Comparison of ENCODE assay signal across 27 cellular contexts in genomic region chr7:154581251-154581890, GRCh38.
"Had no signal": no experiment of that assay in that cellular context is flagged by ENCODE, and none has a peak within 500 bp of the region (broad histone marks: within the 10 kb centered on the region; RNA-seq: fewer than 3 reads in every experiment).

No MANE protein-coding gene starts in this region.

- H3K9ac ChIP-seq: parathyroid adenoma had no signal

- H3K4me1 Mint-ChIP-seq: activated CD8-positive, alpha-beta memory T cell treated with anti-CD3 and anti-CD28 coated beads, Interleukin-2, amount 10 ng/mL, durations not matched to agents 7 days and 5 days; central memory CD8-positive, alpha-beta T cell; nephron progenitor cell; stimulated activated memory B cell treated with anti-CD40 and anti-IgM and Interleukin-4, amounts not matched to agents 10 μg/mL and 1 μg/mL and 100 μg/mL, for 72 hours; stimulated activated naive CD8-positive, alpha-beta T cell treated with anti-CD3 and anti-CD28 coated beads, Interleukin-15, amount 100 ng/mL, for 72 hours; WTC11 had no signal

- H3K4me2 ChIP-seq: smooth muscle cell had no signal

- H3K27ac ChIP-seq: breast epithelium, esophagus squamous epithelium, left ventricle myocardium inferior, parathyroid adenoma, right atrium auricular region, upper lobe of right lung had no signal

- ATAC-seq: activated CD8-positive, alpha-beta memory T cell treated with anti-CD3 and anti-CD28 coated beads, Interleukin-2, amount 10 ng/mL, durations not matched to agents 7 days and 5 days; activated CD8-positive, alpha-beta T cell treated with anti-CD3 and anti-CD28 coated beads, Interleukin-2, amount 10 ng/mL, durations not matched to agents 7 days and 5 days; activated naive CD4-positive, alpha-beta T cell treated with anti-CD3 and anti-CD28 coated beads, Interleukin-2, amount 50 U/mL, for 72 hours; stimulated activated memory B cell treated with anti-CD40 and anti-IgM and Interleukin-4, amounts not matched to agents 10 μg/mL and 1 μg/mL and 100 μg/mL, for 72 hours; stimulated activated naive CD8-positive, alpha-beta T cell treated with anti-CD3 and anti-CD28 coated beads, Interleukin-15, amount 100 ng/mL, for 72 hours; upper lobe of right lung; WTC11 had no signal

- DNase-seq: activated CD4-positive, alpha-beta T cell treated with anti-CD3 and anti-CD28 coated beads for 1 hour; activated CD4-positive, alpha-beta T cell treated with anti-CD3 and anti-CD28 coated beads, Interleukin-2, amount 50 U/mL, for 1 hour; activated CD8-positive, alpha-beta memory T cell treated with anti-CD3 and anti-CD28 coated beads, Interleukin-2, amount 10 ng/mL, durations not matched to agents 7 days and 5 days; activated CD8-positive, alpha-beta T cell treated with anti-CD3 and anti-CD28 coated beads, Interleukin-2, amount 10 ng/mL, durations not matched to agents 7 days and 5 days; activated naive CD4-positive, alpha-beta T cell; activated T-cell treated with anti-CD3 and anti-CD28 coated beads, Interleukin-2, amount 50 U/mL, for 48 hours; esophagus squamous epithelium; left ventricle myocardium inferior; nephron progenitor cell; nucleus accumbens; stimulated activated CD4-positive, alpha-beta T cell treated with anti-CD3 and anti-CD28 coated beads, Interleukin-1b, Interleukin-23, amount 100 ng/mL, for 48 hours; stimulated activated CD4-positive, alpha-beta T cell treated with anti-CD3 and anti-CD28 coated beads, Interleukin-4, amount 100 ng/mL, for 4 hours; stimulated activated CD8-positive, alpha-beta memory T cell treated with anti-CD3 and anti-CD28 coated beads, Interleukin-4, amount 100 ng/mL, for 48 hours; stimulated activated naive CD8-positive, alpha-beta T cell treated with anti-CD3 and anti-CD28 coated beads, Interleukin-15, amount 100 ng/mL, for 72 hours; substantia nigra; T-helper 2 cell; upper lobe of right lung had no signal

- H3K79me2 ChIP-seq: parathyroid adenoma had no signal

- H3K9me3 ChIP-seq: left ventricle myocardium inferior, right atrium auricular region, upper lobe of right lung had no signal

- H3K4me1 ChIP-seq: breast epithelium, esophagus squamous epithelium, left ventricle myocardium inferior, parathyroid adenoma, right atrium auricular region, upper lobe of right lung had no signal

- H3K36me3 ChIP-seq: breast epithelium, esophagus squamous epithelium, left ventricle myocardium inferior, right atrium auricular region, upper lobe of right lung had no signal

- H2AFZ ChIP-seq: parathyroid adenoma had no signal

- H3K4me3 ChIP-seq: breast epithelium, esophagus squamous epithelium, left ventricle myocardium inferior, right atrium auricular region, smooth muscle cell, upper lobe of right lung had no signal

- H3K36me3 Mint-ChIP-seq: activated CD8-positive, alpha-beta memory T cell treated with anti-CD3 and anti-CD28 coated beads, Interleukin-2, amount 10 ng/mL, durations not matched to agents 7 days and 5 days; activated naive CD4-positive, alpha-beta T cell treated with anti-CD3 and anti-CD28 coated beads, Interleukin-2, amount 50 U/mL, for 72 hours; stimulated activated memory B cell treated with anti-CD40 and anti-IgM and Interleukin-4, amounts not matched to agents 10 μg/mL and 1 μg/mL and 100 μg/mL, for 72 hours had no signal

- H3K27me3 Mint-ChIP-seq: activated CD8-positive, alpha-beta memory T cell treated with anti-CD3 and anti-CD28 coated beads, Interleukin-2, amount 10 ng/mL, durations not matched to agents 7 days and 5 days; central memory CD8-positive, alpha-beta T cell; dendritic cell treated with granulocyte-macrophage colony-stimulating factor and Interleukin-4, amounts not matched to agents 40 ng/mL and 50 ng/mL, for 4 days; stimulated activated memory B cell treated with anti-CD40 and anti-IgM and Interleukin-4, amounts not matched to agents 10 μg/mL and 1 μg/mL and 100 μg/mL, for 72 hours; stimulated activated naive CD8-positive, alpha-beta T cell treated with anti-CD3 and anti-CD28 coated beads, Interleukin-15, amount 100 ng/mL, for 72 hours had no signal

- H3K4me3 Mint-ChIP-seq: activated CD8-positive, alpha-beta memory T cell treated with anti-CD3 and anti-CD28 coated beads, Interleukin-2, amount 10 ng/mL, durations not matched to agents 7 days and 5 days; activated CD8-positive, alpha-beta T cell treated with anti-CD3 and anti-CD28 coated beads, Interleukin-2, amount 10 ng/mL, durations not matched to agents 7 days and 5 days; central memory CD8-positive, alpha-beta T cell; dendritic cell treated with granulocyte-macrophage colony-stimulating factor and Interleukin-4, amounts not matched to agents 40 ng/mL and 50 ng/mL, for 4 days; nephron progenitor cell; stimulated activated memory B cell treated with anti-CD40 and anti-IgM and Interleukin-4, amounts not matched to agents 10 μg/mL and 1 μg/mL and 100 μg/mL, for 72 hours; stimulated activated naive CD8-positive, alpha-beta T cell treated with anti-CD3 and anti-CD28 coated beads, Interleukin-15, amount 100 ng/mL, for 72 hours; WTC11 had no signal

- H3K27me3 ChIP-seq: breast epithelium, esophagus squamous epithelium, right atrium auricular region, upper lobe of right lung had no signal

- H3K27ac Mint-ChIP-seq: activated CD8-positive, alpha-beta memory T cell treated with anti-CD3 and anti-CD28 coated beads, Interleukin-2, amount 10 ng/mL, durations not matched to agents 7 days and 5 days; activated CD8-positive, alpha-beta T cell treated with anti-CD3 and anti-CD28 coated beads, Interleukin-2, amount 10 ng/mL, durations not matched to agents 7 days and 5 days; activated naive CD4-positive, alpha-beta T cell treated with anti-CD3 and anti-CD28 coated beads, Interleukin-2, amount 50 U/mL, for 72 hours; activated T-helper 2 cell treated with anti-CD3 and anti-CD28 coated beads, Interferon-gamma antibody, Interleukin-2, Interleukin-4, amounts not matched to agents 10 μg/mL and 5 μg/mL and 100 μg/mL, durations not matched to agents 14 hours and 24 hours and 36 hours; dendritic cell treated with granulocyte-macrophage colony-stimulating factor and Interleukin-4, amounts not matched to agents 40 ng/mL and 50 ng/mL, for 4 days; nephron progenitor cell; stimulated activated memory B cell treated with anti-CD40 and anti-IgM and Interleukin-4, amounts not matched to agents 10 μg/mL and 1 μg/mL and 100 μg/mL, for 72 hours; stimulated activated naive CD8-positive, alpha-beta T cell treated with anti-CD3 and anti-CD28 coated beads, Interleukin-15, amount 100 ng/mL, for 72 hours; WTC11 had no signal
